ENCODE assay signal across 1 cellular context in the genomic region with DNA sequence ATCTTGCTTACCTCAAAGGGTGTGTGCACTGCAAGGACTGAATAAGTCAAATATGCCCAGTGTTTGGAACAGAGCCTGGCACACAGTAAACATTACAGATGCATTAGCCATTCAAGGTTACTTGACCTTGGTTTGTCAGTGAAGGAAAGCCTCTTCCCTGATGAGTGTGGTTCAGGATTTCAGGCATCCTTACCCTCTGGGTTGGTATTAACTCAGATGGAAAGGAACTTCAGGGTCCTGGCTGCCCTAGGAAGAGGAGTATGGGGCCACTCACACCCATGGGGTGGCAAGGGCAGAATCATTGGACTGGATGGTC.
TF ChIP-seq lines count a peak whose summit lies in the region.

No MANE protein-coding gene starts in this region.

TF ChIP-seq in IMR-90, 13 proteins besides CTCF, POLR2A, EP300 and RAD21:
- TF ChIP-seq, protein P1, sequence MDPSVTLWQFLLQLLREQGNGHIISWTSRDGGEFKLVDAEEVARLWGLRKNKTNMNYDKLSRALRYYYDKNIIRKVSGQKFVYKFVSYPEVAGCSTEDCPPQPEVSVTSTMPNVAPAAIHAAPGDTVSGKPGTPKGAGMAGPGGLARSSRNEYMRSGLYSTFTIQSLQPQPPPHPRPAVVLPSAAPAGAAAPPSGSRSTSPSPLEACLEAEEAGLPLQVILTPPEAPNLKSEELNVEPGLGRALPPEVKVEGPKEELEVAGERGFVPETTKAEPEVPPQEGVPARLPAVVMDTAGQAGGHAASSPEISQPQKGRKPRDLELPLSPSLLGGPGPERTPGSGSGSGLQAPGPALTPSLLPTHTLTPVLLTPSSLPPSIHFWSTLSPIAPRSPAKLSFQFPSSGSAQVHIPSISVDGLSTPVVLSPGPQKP (IDR thresholded peaks at IDR 0.05; ENCODE audit: borderline replicate concordance, low read depth, low read length) = no peak
- TF ChIP-seq MAZ (IDR thresholded peaks at IDR 0.05; ENCODE audit: borderline replicate concordance, low read depth, low read length) = no peak
- TF ChIP-seq RFX5 (IDR thresholded peaks at IDR 0.05; ENCODE audit: low read depth, low read length) = no peak
- TF ChIP-seq SMC3 (IDR thresholded peaks at IDR 0.05; ENCODE audit: low read depth, low read length) = no peak
- TF ChIP-seq CEBPB (IDR thresholded peaks at IDR 0.05; ENCODE audit: low read depth, low read length) = no peak
- TF ChIP-seq NFE2L2 (IDR thresholded peaks at IDR 0.05; ENCODE audit: low read depth, low read length) = no peak
- no peak for TF ChIP-seq FOS (IDR thresholded peaks at IDR 0.05; ENCODE audit: low read depth, low read length)
- no peak for TF ChIP-seq BHLHE40 (IDR thresholded peaks at IDR 0.05; ENCODE audit: low read depth, low read length)
- TF ChIP-seq, protein P2, sequence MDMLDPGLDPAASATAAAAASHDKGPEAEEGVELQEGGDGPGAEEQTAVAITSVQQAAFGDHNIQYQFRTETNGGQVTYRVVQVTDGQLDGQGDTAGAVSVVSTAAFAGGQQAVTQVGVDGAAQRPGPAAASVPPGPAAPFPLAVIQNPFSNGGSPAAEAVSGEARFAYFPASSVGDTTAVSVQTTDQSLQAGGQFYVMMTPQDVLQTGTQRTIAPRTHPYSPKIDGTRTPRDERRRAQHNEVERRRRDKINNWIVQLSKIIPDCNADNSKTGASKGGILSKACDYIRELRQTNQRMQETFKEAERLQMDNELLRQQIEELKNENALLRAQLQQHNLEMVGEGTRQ (IDR thresholded peaks at IDR 0.05; ENCODE audit: low read depth, low read length) = no peak
- no peak for TF ChIP-seq MAFK (IDR thresholded peaks at IDR 0.05; ENCODE audit: low read depth, low read length)
- no peak for TF ChIP-seq CHD1 (IDR thresholded peaks at IDR 0.05; ENCODE audit: low read depth, low read length)
- no peak for TF ChIP-seq RCOR1 (IDR thresholded peaks at IDR 0.05; ENCODE audit: insufficient replicate concordance, low read length)
- no peak for TF ChIP-seq MXI1 (IDR thresholded peaks at IDR 0.05; ENCODE audit: borderline replicate concordance, low read depth, low read length)
